1 cellular context compared by ENCODE assay signal in genomic region chr14:105447651-105448640, GRCh38.
TF ChIP-seq lines count a peak whose summit lies in the region.

No MANE protein-coding gene starts in this region.

TF ChIP-seq in endothelial cell of umbilical vein, 7 proteins besides CTCF, POLR2A, EP300 and RAD21:
- TF ChIP-seq EZH2 (IDR thresholded peaks at IDR 0.05; ENCODE audit: borderline replicate concordance, low read depth, low read length, severe bottlenecking) (no peak), FOS (IDR thresholded peaks at IDR 0.05; ENCODE audit: borderline replicate concordance, insufficient read depth, low read length) (no peak), MAX (IDR thresholded peaks at IDR 0.05; ENCODE audit: insufficient read depth, insufficient read length) (no peak), MYC (IDR thresholded peaks at IDR 0.05; ENCODE audit: low read depth, low read length) (no peak), POLR2AphosphoS5 (IDR thresholded peaks at IDR 0.05; ENCODE audit: insufficient read depth, low read depth, low read length) (no peak), JUN (IDR thresholded peaks at IDR 0.05; ENCODE audit: borderline replicate concordance, insufficient read depth, insufficient read length, low read depth) (no peak), GATA2 (IDR thresholded peaks at IDR 0.05; ENCODE audit: insufficient read depth, insufficient read length, low read depth, low read length) (no peak)
TF ChIP-seq in endothelial cell of umbilical vein: peak in this region for 0.
